ENCODE assay signal across 21 cellular contexts in the genomic region with DNA sequence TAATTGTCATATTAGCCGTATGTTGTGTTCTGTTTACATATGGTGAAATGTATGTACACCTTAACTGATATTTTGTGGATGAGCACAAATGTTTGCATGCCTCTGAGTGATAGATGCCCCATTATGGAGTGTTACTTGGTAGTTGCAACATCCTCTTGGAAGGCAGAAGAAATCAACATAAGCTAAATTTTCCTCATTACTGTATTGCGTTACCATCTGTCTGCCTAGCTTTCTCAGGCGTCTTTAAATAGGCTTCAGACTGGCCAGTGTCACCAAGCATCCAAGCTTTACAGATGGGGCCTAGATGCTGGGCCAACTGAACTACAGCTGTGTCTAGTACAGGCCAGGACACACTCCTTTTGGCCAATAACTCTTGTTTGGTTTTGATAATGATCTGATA.
A peak's percentile ranks its signal among the peaks of the same experiment; 100 is the strongest.
DNase-seq lines count a peak whose midpoint lies in the region; ATAC-seq and TF ChIP-seq lines count a peak whose summit lies in the region.
"Had no signal": no experiment of that assay in that cellular context is flagged by ENCODE, and none has a peak within 500 bp of the region (broad histone marks: within the 10 kb centered on the region; RNA-seq: fewer than 3 reads in every experiment).

No MANE protein-coding gene starts in this region.

- H3K27ac Mint-ChIP-seq in activated naive CD4-positive, alpha-beta T cell treated with anti-CD3 and anti-CD28 coated beads, Interleukin-2, amount 10 ng/mL, durations not matched to agents 7 days and 5 days, result no peak overlapping the region
- H3K27ac Mint-ChIP-seq: activated CD4-positive, alpha-beta T cell treated with anti-CD3 and anti-CD28 coated beads, Interleukin-2, amount 10 ng/mL, durations not matched to agents 24 days and 14 days had no signal

- H3K36me3 Mint-ChIP-seq in activated naive CD4-positive, alpha-beta T cell treated with anti-CD3 and anti-CD28 coated beads, Interleukin-2, amount 10 ng/mL, durations not matched to agents 7 days and 5 days, result no peaks in the 10 kb centered on the region
- H3K36me3 Mint-ChIP-seq: brain, mesothelial cell of epicardium had no signal

- no peaks in the 10 kb centered on the region for H3K4me1 Mint-ChIP-seq in activated naive CD4-positive, alpha-beta T cell treated with anti-CD3 and anti-CD28 coated beads, Interleukin-2, amount 10 ng/mL, durations not matched to agents 7 days and 5 days
- H3K4me1 Mint-ChIP-seq: activated CD4-positive, alpha-beta T cell treated with anti-CD3 and anti-CD28 coated beads, Interleukin-2, amount 10 ng/mL, durations not matched to agents 24 days and 14 days had no signal

- CTCF ChIA-PET in activated naive CD4-positive, alpha-beta T cell treated with anti-CD3 and anti-CD28 coated beads, Interleukin-2, amount 10 ng/mL, durations not matched to agents 7 days and 5 days (lab: Charles Lee), result no interaction called here

- no peak overlapping the region for H3K27ac ChIP-seq in right cardiac atrium (ENCODE audit: low read length)
- H3K27ac ChIP-seq: BLaER1 treated with 17β-estradiol and CSF1 and Interleukin-3, amounts not matched to agents 10 nM and 100 nM; hepatocyte; suprapubic skin had no signal

- no peaks in the 10 kb centered on the region for H3K9me3 ChIP-seq in right cardiac atrium (ENCODE audit: control insufficient read depth, low read length)
- H3K9me3 ChIP-seq: suprapubic skin had no signal

- ATAC-seq in right cardiac atrium (peak; percentile 79 to 87), HG02678 (IDR thresholded peaks at IDR 0.05; ENCODE audit: unreplicated experiment) (no peak)

- H3K4me1 ChIP-seq in right cardiac atrium (ENCODE audit: control insufficient read depth, insufficient read depth, low read length), result no peaks in the 10 kb centered on the region
- H3K4me1 ChIP-seq: BLaER1 treated with 17β-estradiol and CSF1 and Interleukin-3, amounts not matched to agents 10 nM and 100 nM; suprapubic skin had no signal

- no peaks in the 10 kb centered on the region for H3K27me3 Mint-ChIP-seq in activated naive CD4-positive, alpha-beta T cell treated with anti-CD3 and anti-CD28 coated beads, Interleukin-2, amount 10 ng/mL, durations not matched to agents 7 days and 5 days
- H3K27me3 Mint-ChIP-seq: activated CD4-positive, alpha-beta T cell treated with anti-CD3 and anti-CD28 coated beads, Interleukin-2, amount 10 ng/mL, durations not matched to agents 24 days and 14 days had no signal

- no peak for TF ChIP-seq CTCF in AG09309 (IDR thresholded peaks at IDR 0.05; ENCODE audit: control insufficient read depth, insufficient read depth, low read depth, low read length, missing control alignments)

- intact Hi-C loops in right cardiac atrium (cut with DNase I), result no loop called here

- 54% methylated on average over 3 of the region's 3 CpGs for WGBS in right cardiac atrium

- DNase-seq in AG09309 (ENCODE audit: low read depth) (peak; percentile 28), H4 (ENCODE audit: low spot score) (peak; percentile 69), OCI-M1 (lab: John Stamatoyannopoulos, UW) (peak; percentile 27), right cardiac atrium (peak in 2 of 3 donors; percentile 41 to 42)
- DNase-seq in activated CD4-positive, alpha-beta T cell treated with anti-CD3 and anti-CD28 coated beads, Interleukin-2, amount 50 U/mL, for 1 hour, result no peak
- no peak for DNase-seq in activated naive CD4-positive, alpha-beta T cell treated with anti-CD3 and anti-CD28 coated beads, Interleukin-2, amount 10 ng/mL, durations not matched to agents 7 days and 5 days
- DNase-seq: activated CD4-positive, alpha-beta T cell treated with anti-CD3 and anti-CD28 coated beads, Interleukin-2, amount 10 ng/mL, durations not matched to agents 24 days and 14 days; activated naive CD4-positive, alpha-beta T cell treated with anti-CD3 and anti-CD28 coated beads, Interleukin-2, amount 50 U/mL, for 16 hours; activated T-cell treated with anti-CD3 and anti-CD28 coated beads for 4 hours; DMS153; HCEC 1CT; kidney; NCI-H1048; NK-92 treated with Interleukin-12 subunit alpha and Interleukin-12 subunit beta, amount 100 ng/mL, for 24 hours; stimulated activated CD4-positive, alpha-beta T cell treated with anti-CD3 and anti-CD28 coated beads, Interleukin-2, amount 100 ng/mL, for 48 hours had no signal

- no peaks in the 10 kb centered on the region for H3K9me3 Mint-ChIP-seq in activated naive CD4-positive, alpha-beta T cell treated with anti-CD3 and anti-CD28 coated beads, Interleukin-2, amount 10 ng/mL, durations not matched to agents 7 days and 5 days
- H3K9me3 Mint-ChIP-seq: activated CD4-positive, alpha-beta T cell treated with anti-CD3 and anti-CD28 coated beads, Interleukin-2, amount 10 ng/mL, durations not matched to agents 24 days and 14 days had no signal

- H3K27me3 ChIP-seq in right cardiac atrium (ENCODE audit: control insufficient read depth, insufficient read depth), result no peaks in the 10 kb centered on the region
- H3K27me3 ChIP-seq: BLaER1 treated with 17β-estradiol and CSF1 and Interleukin-3, amounts not matched to agents 10 nM and 100 nM; hepatocyte; suprapubic skin had no signal

- no peak overlapping the region for H3K4me3 Mint-ChIP-seq in activated naive CD4-positive, alpha-beta T cell treated with anti-CD3 and anti-CD28 coated beads, Interleukin-2, amount 10 ng/mL, durations not matched to agents 7 days and 5 days
- H3K4me3 Mint-ChIP-seq: activated CD4-positive, alpha-beta T cell treated with anti-CD3 and anti-CD28 coated beads, Interleukin-2, amount 10 ng/mL, durations not matched to agents 24 days and 14 days; mesothelial cell of epicardium had no signal

- H3K4me3 ChIP-seq in AG09309 (ENCODE audit: control insufficient read depth, low read depth, low read length) (no peak overlapping the region), right cardiac atrium (ENCODE audit: low read length) (no peak overlapping the region)
- H3K4me3 ChIP-seq: BLaER1 treated with 17β-estradiol and CSF1 and Interleukin-3, amounts not matched to agents 10 nM and 100 nM; hepatocyte; suprapubic skin had no signal

Comparison
In these comparisons a context has a peak if more than half of its experiments do, and no peak if none do; other contexts are left out.
1. DNase-seq: peak in AG09309 (single experiment), H4 (single experiment), OCI-M1 (single experiment) and right cardiac atrium (2 of 3); none in activated CD4-positive, alpha-beta T cell treated with anti-CD3 and anti-CD28 coated beads, Interleukin-2, amount 50 U/mL, for 1 hour (single experiment) and activated naive CD4-positive, alpha-beta T cell treated with anti-CD3 and anti-CD28 coated beads, Interleukin-2, amount 10 ng/mL, durations not matched to agents 7 days and 5 days (single experiment).